Comparison of ENCODE assay signal across 8 cellular contexts in genomic region chr3:67000006-67000405, GRCh38.
DNase-seq lines count a peak whose midpoint lies in the region; ATAC-seq and TF ChIP-seq lines count a peak whose summit lies in the region.

No MANE protein-coding gene starts in this region.

- peaks cover 20% of the 10 kb centered on the region for H3F3A ChIP-seq in DOHH2 (ENCODE audit: control insufficient read depth, insufficient read depth)

- peaks cover 73% of the 10 kb centered on the region for H3K79me2 ChIP-seq in DOHH2 (ENCODE audit: control insufficient read depth, low read length)

- in situ Hi-C loops in astrocyte of the spinal cord (cut with HindIII; ENCODE audit: low sequenced_read_pairs): no loop called here

- peak; percentile 31 for ATAC-seq in GM19463 (IDR thresholded peaks at IDR 0.05; ENCODE audit: unreplicated experiment)
- ATAC-seq in HG03460 (IDR thresholded peaks at IDR 0.05; ENCODE audit: unreplicated experiment): peak; percentile 37

- H3K4me1 ChIP-seq in DOHH2 (ENCODE audit: control insufficient read depth, low read length): peaks cover 67% of the 10 kb centered on the region

- H3K36me3 ChIP-seq in DOHH2 (ENCODE audit: control insufficient read depth, low read length): peaks cover 64% of the 10 kb centered on the region

- POLR2A ChIA-PET in HEK293T (lab: Yijun Ruan, JAX): no interaction called here

- peak overlapping the region; percentile 95 for H3K4me2 ChIP-seq in DOHH2 (ENCODE audit: low read length)

- H4K20me1 ChIP-seq in DOHH2 (ENCODE audit: control insufficient read depth, insufficient read depth, low read depth, low read length): peaks cover 13% of the 10 kb centered on the region

- no peaks in the 10 kb centered on the region for H3K9me3 ChIP-seq in DOHH2 (ENCODE audit: control insufficient read depth, insufficient read depth, low read length)

- H3K9me2 ChIP-seq in DOHH2 (replicated peaks; ENCODE audit: control insufficient read depth, low read length): no peaks in the 10 kb centered on the region

- DNase-seq in astrocyte of the spinal cord (ENCODE audit: low read depth, low spot score) (peak; percentile 20), midbrain (lab: John Stamatoyannopoulos, UW) (no peak), HEK293T (ENCODE audit: extremely low spot score) (no peak)
- DNase-seq in NK-92 treated with Interleukin-12 subunit alpha and Interleukin-12 subunit beta, amount 100 ng/mL, for 24 hours (lab: John Stamatoyannopoulos, UW): no peak
- DNase-seq in stimulated activated CD4-positive, alpha-beta T cell treated with anti-CD3 and anti-CD28 coated beads, Interleukin-2, amount 100 ng/mL, for 24 hours: no peak

- CTCF ChIA-PET in HEK293T (lab: Yijun Ruan, JAX): no interaction called here

- peak overlapping the region; percentile 88 for H3K27ac ChIP-seq in DOHH2 (ENCODE audit: low read depth, low read length)

- peak overlapping the region; percentile 98 for H3K4me3 ChIP-seq in DOHH2 (ENCODE audit: low read length)
- no peak overlapping the region for H3K4me3 ChIP-seq in astrocyte of the spinal cord (ENCODE audit: low read depth, low read length)

- no peak for TF ChIP-seq CTCF in DOHH2 (IDR thresholded peaks at IDR 0.05; ENCODE audit: low read depth, low read length, poor library complexity, severe bottlenecking)
- TF ChIP-seq CTCF in astrocyte of the spinal cord (IDR thresholded peaks at IDR 0.05; ENCODE audit: low read depth, low read length): no peak

- H3K27me3 ChIP-seq in DOHH2 (ENCODE audit: control insufficient read depth, low read length): no peaks in the 10 kb centered on the region

TF ChIP-seq in HEK293T, 16 proteins besides CTCF, POLR2A, EP300 and RAD21:
- TF ChIP-seq TARDBP (IDR thresholded peaks at IDR 0.05): no peak
